8 cellular contexts compared by ENCODE assay signal in genomic region chr15:50145451-50145872, GRCh38. TPM values are rescaled to one million over a fixed set of nuclear protein-coding genes. Genes with fewer than 3 reads are reported as not detected.
DNase-seq lines count a peak whose midpoint lies in the region; ATAC-seq and TF ChIP-seq lines count a peak whose summit lies in the region.

No MANE protein-coding gene starts in this region.

- no peaks in the 10 kb centered on the region for H3K36me3 ChIP-seq in mucosa of descending colon (ENCODE audit: low read depth)

- peak; percentile 57 for ATAC-seq in stimulated activated naive CD8-positive, alpha-beta T cell treated with anti-CD3 and anti-CD28 coated beads, Interleukin-15, Interleukin-2, amounts not matched to agents 100 U/mL and 50 U/mL, for 24 hours
- ATAC-seq in stimulated activated naive CD8-positive, alpha-beta T cell treated with anti-CD3 and anti-CD28 coated beads, Interleukin-15, amount 100 ng/mL, for 72 hours = no peak
- ATAC-seq in mucosa of descending colon = peak; percentile 55

- CTCF ChIA-PET in activated naive CD4-positive, alpha-beta T cell treated with anti-CD3 and anti-CD28 coated beads, Interleukin-2, amount 10 ng/mL, durations not matched to agents 7 days and 5 days (lab: Charles Lee) = interaction anchor here (0.7 to 2.0 kb wide), 13 partner anchors 10 to 909 kb away, joined by 3 to 14 read pairs (median 4); partner anchors contain the start of genes ATP8B4 and FGF7

- H3K9me3 Mint-ChIP-seq in stimulated activated naive CD8-positive, alpha-beta T cell treated with anti-CD3 and anti-CD28 coated beads, Interleukin-15, amount 100 ng/mL, for 72 hours = no peaks in the 10 kb centered on the region
- no peaks in the 10 kb centered on the region for H3K9me3 Mint-ChIP-seq in activated naive CD4-positive, alpha-beta T cell treated with anti-CD3 and anti-CD28 coated beads, Interleukin-2, amount 10 ng/mL, durations not matched to agents 7 days and 5 days

- TF ChIP-seq CTCF in LNCAP (IDR thresholded peaks at IDR 0.05) (peak; percentile 55; the same call in 1 of the 2 replicates), epithelial cell of proximal tubule (conservative IDR thresholded peaks at IDR 0.05; ENCODE audit: low read depth, low read length) (peak; percentile 53), mucosa of descending colon (IDR thresholded peaks at IDR 0.05) (no peak)

- no peak overlapping the region for H3K4me3 Mint-ChIP-seq in stimulated activated naive CD8-positive, alpha-beta T cell treated with anti-CD3 and anti-CD28 coated beads, Interleukin-15, amount 100 ng/mL, for 72 hours
- H3K4me3 Mint-ChIP-seq in activated naive CD4-positive, alpha-beta T cell treated with anti-CD3 and anti-CD28 coated beads, Interleukin-2, amount 10 ng/mL, durations not matched to agents 7 days and 5 days = no peak overlapping the region

- no peak for DNase-seq in stimulated activated naive CD8-positive, alpha-beta T cell treated with anti-CD3 and anti-CD28 coated beads, Interleukin-15, Interleukin-2, amounts not matched to agents 100 U/mL and 50 U/mL, for 24 hours
- no peak for DNase-seq in stimulated activated naive CD8-positive, alpha-beta T cell treated with anti-CD3 and anti-CD28 coated beads, Interleukin-15, amount 100 ng/mL, for 72 hours
- peak; percentile 54 for DNase-seq in RPMI8226
- no peak for DNase-seq in epithelial cell of proximal tubule (ENCODE audit: low read depth)
- DNase-seq in mucosa of descending colon = peak in 1 of 3 donors; percentile 24
- DNase-seq in stimulated activated CD4-positive, alpha-beta T cell treated with anti-CD3 and anti-CD28 coated beads, Interleukin-12 subunit alpha, Interleukin-12 subunit beta, amount 100 ng/mL, for 4 hours = no peak
- DNase-seq in activated naive CD4-positive, alpha-beta T cell treated with anti-CD3 and anti-CD28 coated beads, Interleukin-2, amount 10 ng/mL, durations not matched to agents 7 days and 5 days = no peak

- no peaks in the 10 kb centered on the region for H3K27me3 Mint-ChIP-seq in stimulated activated naive CD8-positive, alpha-beta T cell treated with anti-CD3 and anti-CD28 coated beads, Interleukin-15, amount 100 ng/mL, for 72 hours
- peaks cover 4% of the 10 kb centered on the region for H3K27me3 Mint-ChIP-seq in activated naive CD4-positive, alpha-beta T cell treated with anti-CD3 and anti-CD28 coated beads, Interleukin-2, amount 10 ng/mL, durations not matched to agents 7 days and 5 days

- no peaks in the 10 kb centered on the region for H3K4me1 ChIP-seq in mucosa of descending colon (ENCODE audit: low read depth)

- intact Hi-C loops in mucosa of descending colon (cut with DNase I, micrococcal nuclease) = loop anchor here (10.0 kb wide), 2 partner anchors 911 to 1281 kb away; no protein-coding TSS in a partner anchor

- no peak overlapping the region for H3K27ac Mint-ChIP-seq in stimulated activated naive CD8-positive, alpha-beta T cell treated with anti-CD3 and anti-CD28 coated beads, Interleukin-15, amount 100 ng/mL, for 72 hours
- no peak overlapping the region for H3K27ac Mint-ChIP-seq in activated naive CD4-positive, alpha-beta T cell treated with anti-CD3 and anti-CD28 coated beads, Interleukin-2, amount 10 ng/mL, durations not matched to agents 7 days and 5 days

- H3K36me3 Mint-ChIP-seq in activated naive CD4-positive, alpha-beta T cell treated with anti-CD3 and anti-CD28 coated beads, Interleukin-2, amount 10 ng/mL, durations not matched to agents 7 days and 5 days = no peaks in the 10 kb centered on the region

- H3K9me3 ChIP-seq in mucosa of descending colon = no peaks in the 10 kb centered on the region

- H3K4me1 Mint-ChIP-seq in stimulated activated naive CD8-positive, alpha-beta T cell treated with anti-CD3 and anti-CD28 coated beads, Interleukin-15, amount 100 ng/mL, for 72 hours = peaks cover 10% of the 10 kb centered on the region
- H3K4me1 Mint-ChIP-seq in activated naive CD4-positive, alpha-beta T cell treated with anti-CD3 and anti-CD28 coated beads, Interleukin-2, amount 10 ng/mL, durations not matched to agents 7 days and 5 days = peaks cover 2% of the 10 kb centered on the region

- no peak overlapping the region for H3K4me3 ChIP-seq in epithelial cell of proximal tubule (ENCODE audit: low read depth, low read length)
- H3K4me3 ChIP-seq in mucosa of descending colon = no peak overlapping the region

RNA-seq across cellular contexts. Expression of gene ATP8B4, which starts 26.4 kb away (rescaled TPM):
- total RNA-seq in epithelial cell of proximal tubule (not detected in 2 replicates), mucosa of descending colon (1 to 10 TPM; 4.7 to 8.9 (median 7.4) TPM)

RNA-seq across cellular contexts. Expression of gene SLC27A2, which starts 36.5 kb away (rescaled TPM):
- total RNA-seq in epithelial cell of proximal tubule (6.0 and 6.2 TPM in 2 replicates), mucosa of descending colon (10 to 100 TPM; 14.8 to 27.9 (median 27.8) TPM)
